33 cellular contexts compared by ENCODE assay signal in genomic region chr12:43931187-43931586, GRCh38.
"Had no signal": no experiment of that assay in that cellular context is flagged by ENCODE, and none has a peak within 500 bp of the region (broad histone marks: within the 10 kb centered on the region; RNA-seq: fewer than 3 reads in every experiment).

No MANE protein-coding gene starts in this region.

- H3K27me3 ChIP-seq: ascending aorta, body of pancreas, brain microvascular endothelial cell, breast epithelium, cardiac muscle cell had no signal

- DNase-seq: activated effector memory CD4-positive, alpha-beta T cell treated with anti-CD3 and anti-CD28 coated beads, Interleukin-2, amount 50 U/mL, for 16 hours; activated effector memory CD4-positive, alpha-beta T cell treated with Interleukin-2 at 50 U/mL for 16 hours; activated gamma-delta T cell; activated gamma-delta T cell treated with Interleukin-2 at 50 U/mL for 16 hours; activated naive CD4-positive, alpha-beta T cell; activated naive CD4-positive, alpha-beta T cell treated with anti-CD3 and anti-CD28 coated beads for 36 hours; activated naive CD4-positive, alpha-beta T cell treated with anti-CD3 and anti-CD28 coated beads, Interleukin-2, amount 10 ng/mL, durations not matched to agents 7 days and 5 days; activated naive CD4-positive, alpha-beta T cell treated with anti-CD3 and anti-CD28 coated beads, Interleukin-2, amount 50 U/mL, for 16 hours; activated naive CD4-positive, alpha-beta T cell treated with Interleukin-2 at 50 U/mL for 16 hours; activated naive CD8-positive, alpha-beta T cell treated with anti-CD3 and anti-CD28 coated beads for 36 hours; activated naive CD8-positive, alpha-beta T cell treated with anti-CD3 and anti-CD28 coated beads, Interleukin-2, amount 10 ng/mL, durations not matched to agents 7 days and 5 days; activated naive CD8-positive, alpha-beta T cell treated with anti-CD3 and anti-CD28 coated beads, Interleukin-2, amount 50 U/mL, for 24 hours; activated T-cell treated with anti-CD3 and anti-CD28 coated beads, Interleukin-2, amount 50 U/mL, for 1 hour; activated T-cell treated with anti-CD3 and anti-CD28 coated beads, Interleukin-2, amount 50 U/mL, for 24 hours; activated T-cell treated with anti-CD3 and anti-CD28 coated beads, Interleukin-2, amount 50 U/mL, for 4 hours; activated T-cell treated with anti-CD3 and anti-CD28 coated beads, Interleukin-2, amount 50 U/mL, for 48 hours; activated T-cell treated with anti-CD3 and anti-CD28 coated beads, Interleukin-2, amount 50 U/mL, for 72 hours; amniotic stem cell; amygdala; anterior cingulate cortex; aorta; body of pancreas; brain microvascular endothelial cell; caudate nucleus; central memory CD4-positive, alpha-beta T cell; cerebellar nuclear complex had no signal

- H3K9me3 ChIP-seq: body of pancreas had no signal

- FAIRE-seq: astrocyte, bronchial epithelial cell had no signal

- H3K36me3 ChIP-seq: ascending aorta, brain microvascular endothelial cell, breast epithelium, cardiac muscle cell had no signal

- ATAC-seq: activated naive CD4-positive, alpha-beta T cell treated with anti-CD3 and anti-CD28 coated beads, Interleukin-2, amount 50 U/mL, for 72 hours; activated naive CD8-positive, alpha-beta T cell treated with anti-CD3 and anti-CD28 coated beads, Interleukin-2, amount 50 U/mL, for 24 hours; activated T-cell treated with anti-CD3 and anti-CD28 coated beads, Interleukin-2, amount 50 U/mL, for 4 hours; activated T-cell treated with anti-CD3 and anti-CD28 coated beads, Interleukin-2, amount 50 U/mL, for 72 hours; activated T-helper 17 cell treated with anti-CD3 and anti-CD28 coated beads, Interleukin-2, amount 50 U/mL, for 72 hours; body of pancreas had no signal

- H3K4me3 ChIP-seq: ascending aorta, body of pancreas, breast epithelium, cardiac muscle cell had no signal

- H3K4me1 ChIP-seq: ascending aorta, body of pancreas, breast epithelium had no signal

- H3K27ac ChIP-seq: ascending aorta, body of pancreas, brain microvascular endothelial cell, breast epithelium, cardiac muscle cell had no signal
